In genomic region chr17:70366421-70366820, GRCh38 we compare ENCODE assay signal across 29 cellular contexts.
DNase-seq lines count a peak whose midpoint lies in the region; FAIRE-seq and TF ChIP-seq lines count a peak whose summit lies in the region.
"Had no signal": no experiment of that assay in that cellular context is flagged by ENCODE, and none has a peak within 500 bp of the region (broad histone marks: within the 10 kb centered on the region; RNA-seq: fewer than 3 reads in every experiment).

No MANE protein-coding gene starts in this region.

- in situ Hi-C loops in GM13977 (cut with MboI; ENCODE audit: low pct_unique_long_range_greater_than_20kb, low sequenced_read_pairs, unreplicated experiment), result no loop called here

- FAIRE-seq in RCC 7860 (lab: Jason Lieb, UNC), result no peak
- FAIRE-seq: A549, GM18507, GM19239, islet of Langerhans, TTC549 had no signal

- H3K4me3 ChIP-seq in OCI-LY3 (ENCODE audit: low read length) (no peak overlapping the region), parathyroid adenoma (ENCODE audit: low read depth, low read length) (no peak overlapping the region)
- H3K4me3 ChIP-seq: A549, coronary artery, left ventricle myocardium inferior, tibial nerve had no signal

- DNase-seq in NCI-H524 (lab: John Stamatoyannopoulos, UW) (peak; percentile 6 to 13), NCI-H524 treated with DMSO at 0.1 percent for 48 hours (lab: John Stamatoyannopoulos, UW) (no peak), iPS-NIHi7 (ENCODE audit: extremely low spot score) (peak; percentile 30), NCI-H1436 treated with DMSO at 0.1 percent for 48 hours (lab: John Stamatoyannopoulos, UW) (no peak), RCC 7860 (ENCODE audit: low spot score) (no peak), GM13977 (ENCODE audit: low spot score) (no peak)
- DNase-seq: activated CD4-positive, alpha-beta T cell treated with anti-CD3 and anti-CD28 coated beads, Interleukin-2, amount 50 U/mL, for 48 hours; activated gamma-delta T cell treated with Interleukin-2 at 50 U/mL for 16 hours; activated naive CD8-positive, alpha-beta T cell treated with anti-CD3 and anti-CD28 coated beads, Interleukin-2, amount 50 U/mL, for 24 hours; activated T-cell treated with anti-CD3 and anti-CD28 coated beads, Interleukin-2, amount 50 U/mL, for 48 hours; Calu3; caudate nucleus; DND-41; effector CD8-positive, alpha-beta T cell; hypothalamus; left ventricle myocardium inferior; naive thymus-derived CD4-positive, alpha-beta T cell; NCI-H187; NCI-H748 treated with DMSO at 0.1 percent for 48 hours; T-helper 17 cell had no signal

- peak overlapping the region; percentile 97 for H3K27ac ChIP-seq in OCI-LY3 (ENCODE audit: low read length)
- H3K27ac ChIP-seq in parathyroid adenoma, result no peak overlapping the region
- H3K27ac ChIP-seq: A549, coronary artery, left ventricle myocardium inferior, tibial nerve had no signal

- H4K20me1 ChIP-seq in OCI-LY3 (ENCODE audit: insufficient read depth, low read length), result no peaks in the 10 kb centered on the region

- H3K4me1 ChIP-seq in OCI-LY3 (ENCODE audit: low read length), result peaks cover 36% of the 10 kb centered on the region
- H3K4me1 ChIP-seq in parathyroid adenoma, result peaks cover 9% of the 10 kb centered on the region
- H3K4me1 ChIP-seq: A549, left ventricle myocardium inferior, tibial nerve had no signal

- H3K79me2 ChIP-seq in OCI-LY3 (ENCODE audit: low read length), result no peaks in the 10 kb centered on the region
- H3K79me2 ChIP-seq in parathyroid adenoma, result no peaks in the 10 kb centered on the region

- H3K9ac ChIP-seq in OCI-LY3 (ENCODE audit: low read length) (peak overlapping the region; percentile 14; the same call in 1 of the 2 replicates), parathyroid adenoma (no peak overlapping the region)

- H3K9me3 ChIP-seq in OCI-LY3 (ENCODE audit: insufficient read depth, low read length) (peaks cover 15% of the 10 kb centered on the region; the same call in 1 of the 2 replicates), parathyroid adenoma (ENCODE audit: control insufficient read depth, low read length) (no peaks in the 10 kb centered on the region)
- H3K9me3 ChIP-seq: A549, left ventricle myocardium inferior, tibial nerve had no signal

- H3K4me2 ChIP-seq in OCI-LY3 (ENCODE audit: low read length) (no peak overlapping the region), parathyroid adenoma (ENCODE audit: low read length) (no peak overlapping the region)
- H3K4me2 ChIP-seq: A549 had no signal

- H2AFZ ChIP-seq in OCI-LY3 (ENCODE audit: low read depth, low read length) (0 out of 2 replicates have a peak overlapping the region, but pooled peaks have one; percentile 8), parathyroid adenoma (peak overlapping the region; percentile 47)

- H3K27me3 ChIP-seq in OCI-LY3 (ENCODE audit: low read depth, low read length), result no peaks in the 10 kb centered on the region
- no peaks in the 10 kb centered on the region for H3K27me3 ChIP-seq in parathyroid adenoma (ENCODE audit: control insufficient read depth, insufficient read depth, low read length)
- H3K27me3 ChIP-seq: tibial nerve had no signal

- TF ChIP-seq CTCF in OCI-LY3 (IDR thresholded peaks at IDR 0.05; ENCODE audit: low read depth, low read length) (no peak), parathyroid adenoma (IDR thresholded peaks at IDR 0.05) (no peak), GM13977 (IDR thresholded peaks at IDR 0.05; ENCODE audit: extremely low read depth, insufficient read depth, missing control alignments) (no peak)

- H3K36me3 ChIP-seq in OCI-LY3 (replicated peaks; ENCODE audit: low read depth, low read length), result peaks cover 29% of the 10 kb centered on the region
- no peaks in the 10 kb centered on the region for H3K36me3 ChIP-seq in parathyroid adenoma (ENCODE audit: control insufficient read depth, insufficient read depth, low read length)
- H3K36me3 ChIP-seq: left ventricle myocardium inferior, tibial nerve had no signal

Comparison
In these comparisons a context has a peak if more than half of its experiments do, and no peak if none do; other contexts are left out.
1. DNase-seq: peak in NCI-H524 (2 of 2) and iPS-NIHi7 (single experiment); none in NCI-H524 treated with DMSO at 0.1 percent for 48 hours (single experiment), NCI-H1436 treated with DMSO at 0.1 percent for 48 hours (single experiment), RCC 7860 (single experiment) and GM13977 (single experiment).